ENCODE assay signal across 9 cellular contexts in the genomic region with DNA sequence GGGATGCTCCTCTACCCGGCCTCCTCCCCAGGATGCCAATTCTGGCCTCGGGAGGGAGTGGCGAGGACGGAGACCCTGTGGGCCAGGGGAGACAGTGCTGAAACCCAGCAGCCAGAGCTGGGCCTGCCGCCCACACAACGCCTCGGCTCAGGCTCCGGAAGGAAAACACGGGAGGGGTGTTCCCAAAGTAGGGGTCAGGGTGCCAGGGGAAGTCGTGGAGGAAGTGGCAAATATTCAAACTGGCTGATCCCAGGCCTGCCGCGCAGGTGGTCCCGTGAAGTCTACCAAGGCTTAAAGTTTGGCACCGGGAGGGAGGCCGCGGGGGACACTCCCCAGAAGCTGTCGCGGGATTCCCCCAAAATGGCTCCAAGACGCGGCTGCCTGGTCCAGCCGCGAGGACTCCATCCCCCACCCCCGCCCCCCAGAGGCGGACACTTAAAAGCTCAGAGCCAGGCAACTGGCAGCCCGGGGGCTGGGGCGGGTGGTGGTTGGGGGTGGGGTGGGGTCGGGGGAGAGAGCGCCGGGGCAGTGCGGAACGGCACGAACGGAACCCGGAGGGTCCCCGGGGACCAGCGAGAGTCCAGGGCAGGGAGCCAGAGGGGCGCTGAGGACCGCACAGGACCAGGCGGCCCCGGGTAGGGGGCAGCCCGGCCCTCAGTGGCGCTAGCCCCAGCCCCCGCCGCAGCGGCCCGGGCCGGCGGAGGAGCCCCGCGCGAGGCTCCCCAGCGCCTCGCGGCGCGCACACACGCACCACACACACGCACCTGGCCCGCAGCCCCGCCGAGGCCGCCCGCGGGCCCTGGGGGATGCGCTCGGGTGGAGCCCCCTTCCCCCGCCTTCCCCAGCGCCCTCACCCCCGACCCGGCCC. TPM values are rescaled to one million over a fixed set of nuclear protein-coding genes. Genes with fewer than 3 reads are reported as not detected.
DNase-seq lines count a peak whose midpoint lies in the region; ATAC-seq lines count a peak whose summit lies in the region.
"Had no signal": no experiment of that assay in that cellular context is flagged by ENCODE, and none has a peak within 500 bp of the region (broad histone marks: within the 10 kb centered on the region; RNA-seq: fewer than 3 reads in every experiment).

No MANE protein-coding gene starts in this region.

- H3K4me3 ChIP-seq in subcutaneous abdominal adipose tissue (ENCODE audit: low read depth in 1 of 5, low read length in 5 of 5) = peak overlapping the region in 4 of 5 donors; percentile 46 to 51 (median 48)

- H3K27me3 ChIP-seq in subcutaneous abdominal adipose tissue (ENCODE audit: control insufficient read depth in 5 of 5, insufficient read depth in 4 of 5, low read length in 5 of 5) = peaks cover 36 to 57% (median 50%) of the 10 kb centered on the region in 5 donors

- peaks cover 37% of the 10 kb centered on the region for H3K27me3 Mint-ChIP-seq in activated CD4-positive, alpha-beta T cell treated with anti-CD3 and anti-CD28 coated beads, Interleukin-2, amount 10 ng/mL, durations not matched to agents 7 days and 5 days
- peaks cover 23% of the 10 kb centered on the region for H3K27me3 Mint-ChIP-seq in activated naive CD8-positive, alpha-beta T cell treated with anti-CD3 and anti-CD28 coated beads, Interleukin-2, amount 10 ng/mL, durations not matched to agents 7 days and 5 days

- peaks cover 2% of the 10 kb centered on the region for H3K4me1 Mint-ChIP-seq in activated CD4-positive, alpha-beta T cell treated with anti-CD3 and anti-CD28 coated beads, Interleukin-2, amount 10 ng/mL, durations not matched to agents 7 days and 5 days
- no peaks in the 10 kb centered on the region for H3K4me1 Mint-ChIP-seq in activated naive CD8-positive, alpha-beta T cell treated with anti-CD3 and anti-CD28 coated beads, Interleukin-2, amount 10 ng/mL, durations not matched to agents 7 days and 5 days

- CTCF ChIA-PET in activated CD4-positive, alpha-beta T cell treated with anti-CD3 and anti-CD28 coated beads, Interleukin-2, amount 10 ng/mL, durations not matched to agents 7 days and 5 days (lab: Charles Lee) = no interaction called here

- peak; percentile 28 for ATAC-seq in activated naive CD8-positive, alpha-beta T cell treated with anti-CD3 and anti-CD28 coated beads, Interleukin-2, amount 10 ng/mL, durations not matched to agents 7 days and 5 days (ENCODE audit: low read depth)
- ATAC-seq in GM18907 (IDR thresholded peaks at IDR 0.05; ENCODE audit: unreplicated experiment) = no peak

- peak overlapping the region; percentile 19 for H3K27ac Mint-ChIP-seq in activated CD4-positive, alpha-beta T cell treated with anti-CD3 and anti-CD28 coated beads, Interleukin-2, amount 10 ng/mL, durations not matched to agents 7 days and 5 days
- no peak overlapping the region for H3K27ac Mint-ChIP-seq in activated naive CD8-positive, alpha-beta T cell treated with anti-CD3 and anti-CD28 coated beads, Interleukin-2, amount 10 ng/mL, durations not matched to agents 7 days and 5 days

- H3K4me3 Mint-ChIP-seq in activated CD4-positive, alpha-beta T cell treated with anti-CD3 and anti-CD28 coated beads, Interleukin-2, amount 10 ng/mL, durations not matched to agents 7 days and 5 days = no peak overlapping the region
- peak overlapping the region; percentile 55 for H3K4me3 Mint-ChIP-seq in activated naive CD8-positive, alpha-beta T cell treated with anti-CD3 and anti-CD28 coated beads, Interleukin-2, amount 10 ng/mL, durations not matched to agents 7 days and 5 days

- no peaks in the 10 kb centered on the region for H3K36me3 ChIP-seq in subcutaneous abdominal adipose tissue (ENCODE audit: control insufficient read depth in 5 of 5, insufficient read depth in 5 of 5, low read length in 5 of 5)

- H3K36me3 Mint-ChIP-seq in activated CD4-positive, alpha-beta T cell treated with anti-CD3 and anti-CD28 coated beads, Interleukin-2, amount 10 ng/mL, durations not matched to agents 7 days and 5 days (ENCODE audit: low read depth) = no peaks in the 10 kb centered on the region
- no peaks in the 10 kb centered on the region for H3K36me3 Mint-ChIP-seq in activated naive CD8-positive, alpha-beta T cell treated with anti-CD3 and anti-CD28 coated beads, Interleukin-2, amount 10 ng/mL, durations not matched to agents 7 days and 5 days

- no peak overlapping the region for H3K9ac ChIP-seq in subcutaneous abdominal adipose tissue (ENCODE audit: low read length in 5 of 5)

- peaks cover 0 to 27% (median 12%) of the 10 kb centered on the region in 5 donors for H3K4me1 ChIP-seq in subcutaneous abdominal adipose tissue (ENCODE audit: control insufficient read depth in 5 of 5, insufficient read depth in 5 of 5, low read length in 5 of 5)

- POLR2A ChIA-PET in activated CD4-positive, alpha-beta T cell treated with anti-CD3 and anti-CD28 coated beads, Interleukin-2, amount 10 ng/mL, durations not matched to agents 7 days and 5 days (lab: Charles Lee) = no interaction called here
- POLR2A ChIA-PET in activated naive CD8-positive, alpha-beta T cell treated with anti-CD3 and anti-CD28 coated beads, Interleukin-2, amount 10 ng/mL, durations not matched to agents 7 days and 5 days (lab: Charles Lee) = interaction anchor here (0.6 kb wide), 1 partner anchor 1192 kb away, joined by 3 read pairs; no protein-coding TSS in a partner anchor

- H3K27ac ChIP-seq in subcutaneous abdominal adipose tissue (ENCODE audit: low read depth, low read length) = no peak overlapping the region

- no peaks in the 10 kb centered on the region for H3K9me3 Mint-ChIP-seq in activated CD4-positive, alpha-beta T cell treated with anti-CD3 and anti-CD28 coated beads, Interleukin-2, amount 10 ng/mL, durations not matched to agents 7 days and 5 days
- H3K9me3 Mint-ChIP-seq in activated naive CD8-positive, alpha-beta T cell treated with anti-CD3 and anti-CD28 coated beads, Interleukin-2, amount 10 ng/mL, durations not matched to agents 7 days and 5 days = no peaks in the 10 kb centered on the region

- no peak for DNase-seq in activated CD4-positive, alpha-beta T cell treated with anti-CD3 and anti-CD28 coated beads, Interleukin-2, amount 10 ng/mL, durations not matched to agents 7 days and 5 days
- DNase-seq in activated CD4-positive, alpha-beta T cell treated with anti-CD3 and anti-CD28 coated beads, Interleukin-2, amount 50 U/mL, for 4 hours = no peak
- DNase-seq in activated naive CD8-positive, alpha-beta T cell treated with anti-CD3 and anti-CD28 coated beads, Interleukin-2, amount 10 ng/mL, durations not matched to agents 7 days and 5 days = no peak
- DNase-seq in left kidney (ENCODE audit: low read depth, low spot score) = peak; percentile 52
- no peak for DNase-seq in globus pallidus (ENCODE audit: low spot score)
- no peak for DNase-seq in retina
- DNase-seq: activated effector memory CD4-positive, alpha-beta T cell treated with Interleukin-2 at 50 U/mL for 16 hours had no signal

- H3K9me3 ChIP-seq in subcutaneous abdominal adipose tissue (ENCODE audit: control insufficient read depth in 5 of 5, low read length in 5 of 5) = no peaks in the 10 kb centered on the region

RNA-seq across cellular contexts. Expression of a gene that starts 20.0 kb away (rescaled TPM):
- under 1 TPM in 1 of 2 experiments, not detected in 1; 0.10 TPM for total RNA-seq in activated CD4-positive, alpha-beta T cell treated with anti-CD3 and anti-CD28 coated beads, Interleukin-2, amount 10 ng/mL, durations not matched to agents 7 days and 5 days
- 1 to 10 TPM; 1.5 to 2.3 TPM for total RNA-seq in activated naive CD8-positive, alpha-beta T cell treated with anti-CD3 and anti-CD28 coated beads, Interleukin-2, amount 10 ng/mL, durations not matched to agents 7 days and 5 days
